8 cellular contexts compared by ENCODE assay signal in the genomic region with DNA sequence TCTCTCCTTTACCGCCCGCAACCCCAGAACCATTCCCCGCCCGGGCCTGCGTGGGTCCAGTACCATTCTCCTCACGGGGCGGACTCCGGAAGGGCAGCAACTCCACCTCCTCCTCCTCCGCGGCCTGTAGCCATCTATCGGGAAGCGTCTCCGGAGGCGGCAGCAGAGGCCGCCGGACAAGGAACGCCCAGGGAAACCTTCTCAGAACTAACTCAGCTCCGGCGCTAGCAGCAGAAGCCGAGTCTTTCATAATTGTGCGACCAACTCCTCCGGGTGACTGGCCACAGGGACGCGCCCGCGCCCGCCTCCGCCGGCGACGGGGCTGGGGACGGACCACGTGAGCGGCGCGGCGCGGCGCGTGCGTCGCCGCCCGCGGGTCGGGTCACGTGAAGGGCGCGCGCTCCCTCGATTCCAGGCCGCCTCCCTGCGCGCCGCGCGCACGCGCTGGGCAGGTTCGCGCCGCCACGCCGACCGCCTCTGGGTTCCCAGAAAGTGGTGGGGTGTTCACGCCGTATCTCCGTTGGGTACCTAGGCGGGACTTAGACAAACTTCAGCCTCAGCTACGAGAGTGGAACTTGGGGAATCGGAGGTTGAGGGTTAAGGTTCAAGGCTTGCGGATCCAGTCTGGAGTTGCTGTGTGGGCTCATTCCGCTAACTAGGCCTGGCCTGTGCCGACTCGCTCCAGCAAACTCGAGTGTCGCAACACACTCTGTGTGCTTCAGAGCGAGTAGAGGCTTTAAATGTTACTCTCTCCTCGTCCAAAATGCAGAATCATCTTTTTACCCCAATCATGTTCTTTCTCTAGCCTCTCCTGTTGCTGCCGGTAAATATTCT. TPM values are rescaled to one million over a fixed set of nuclear protein-coding genes. Genes with fewer than 3 reads are reported as not detected.
DNase-seq lines count a peak whose midpoint lies in the region; ATAC-seq, FAIRE-seq and TF ChIP-seq lines count a peak whose summit lies in the region.

A gene with protein sequence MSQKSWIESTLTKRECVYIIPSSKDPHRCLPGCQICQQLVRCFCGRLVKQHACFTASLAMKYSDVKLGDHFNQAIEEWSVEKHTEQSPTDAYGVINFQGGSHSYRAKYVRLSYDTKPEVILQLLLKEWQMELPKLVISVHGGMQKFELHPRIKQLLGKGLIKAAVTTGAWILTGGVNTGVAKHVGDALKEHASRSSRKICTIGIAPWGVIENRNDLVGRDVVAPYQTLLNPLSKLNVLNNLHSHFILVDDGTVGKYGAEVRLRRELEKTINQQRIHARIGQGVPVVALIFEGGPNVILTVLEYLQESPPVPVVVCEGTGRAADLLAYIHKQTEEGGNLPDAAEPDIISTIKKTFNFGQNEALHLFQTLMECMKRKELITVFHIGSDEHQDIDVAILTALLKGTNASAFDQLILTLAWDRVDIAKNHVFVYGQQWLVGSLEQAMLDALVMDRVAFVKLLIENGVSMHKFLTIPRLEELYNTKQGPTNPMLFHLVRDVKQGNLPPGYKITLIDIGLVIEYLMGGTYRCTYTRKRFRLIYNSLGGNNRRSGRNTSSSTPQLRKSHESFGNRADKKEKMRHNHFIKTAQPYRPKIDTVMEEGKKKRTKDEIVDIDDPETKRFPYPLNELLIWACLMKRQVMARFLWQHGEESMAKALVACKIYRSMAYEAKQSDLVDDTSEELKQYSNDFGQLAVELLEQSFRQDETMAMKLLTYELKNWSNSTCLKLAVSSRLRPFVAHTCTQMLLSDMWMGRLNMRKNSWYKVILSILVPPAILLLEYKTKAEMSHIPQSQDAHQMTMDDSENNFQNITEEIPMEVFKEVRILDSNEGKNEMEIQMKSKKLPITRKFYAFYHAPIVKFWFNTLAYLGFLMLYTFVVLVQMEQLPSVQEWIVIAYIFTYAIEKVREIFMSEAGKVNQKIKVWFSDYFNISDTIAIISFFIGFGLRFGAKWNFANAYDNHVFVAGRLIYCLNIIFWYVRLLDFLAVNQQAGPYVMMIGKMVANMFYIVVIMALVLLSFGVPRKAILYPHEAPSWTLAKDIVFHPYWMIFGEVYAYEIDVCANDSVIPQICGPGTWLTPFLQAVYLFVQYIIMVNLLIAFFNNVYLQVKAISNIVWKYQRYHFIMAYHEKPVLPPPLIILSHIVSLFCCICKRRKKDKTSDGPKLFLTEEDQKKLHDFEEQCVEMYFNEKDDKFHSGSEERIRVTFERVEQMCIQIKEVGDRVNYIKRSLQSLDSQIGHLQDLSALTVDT (N-terminal part only) (minus strand): TSS at position 330 of the 834 bp plus-strand sequence. CDS start 264 bp downstream, at position 66.

- no peaks in the 10 kb centered on the region for H3K36me3 ChIP-seq in prostate gland

- H3K27me3 ChIP-seq in prostate gland (replicated peaks; ENCODE audit: insufficient read depth), result no peaks in the 10 kb centered on the region

- intact Hi-C loops in T-helper 1 cell treated with Interleukin-12 subunit alpha and Interleukin-12 subunit beta and Interleukin-4 antibody, amounts not matched to agents 30 ng/mL and 1 ng/mL, for 36 hours (cut with micrococcal nuclease), result loop anchor here (1.0 to 10.0 kb wide), 10 partner anchors 11 to 1876 kb away; a partner anchor contains a TSS
- intact Hi-C loops in left cardiac atrium (cut with DNase I), result loop anchor here (5.0 to 10.0 kb wide), 2 partner anchors 78 to 81 kb away; a partner anchor contains a TSS
- intact Hi-C loops in prostate gland (cut with DNase I), result loop anchor here (2.0 to 5.0 kb wide), 2 partner anchors 78 to 221 kb away; a partner anchor contains a TSS

- no peaks in the 10 kb centered on the region for H3K9me3 ChIP-seq in prostate gland

- peak within 1 kb of the TSS; percentile 92 to 93 for H3K27ac ChIP-seq in prostate gland

- WGBS in prostate gland, result under 1% methylated on average over 35 of the region's 80 CpGs

- TF ChIP-seq CTCF in prostate gland (IDR thresholded peaks at IDR 0.05), result peak in 1 of 4 experiments; percentile 4

- FAIRE-seq in GM12891 (lab: Jason Lieb, UNC), result peak; percentile 98

- peaks cover 3% of the 10 kb centered on the region for H3K4me1 ChIP-seq in prostate gland (replicated peaks)

- DNase-seq in GM12891 (ENCODE audit: insufficient read length, low spot score) (peak; percentile 82), NCI-H1436 treated with DMSO at 0.1 percent for 48 hours (lab: John Stamatoyannopoulos, UW) (peak; percentile 11), amniotic epithelial cell (ENCODE audit: low read depth) (peak; percentile 84), left cardiac atrium (peak; percentile 92), prostate gland (ENCODE audit: low spot score) (peak; percentile 84), ureter (ENCODE audit: low spot score) (peak; percentile 89)

- peak within 1 kb of the TSS; percentile 66 to 78 for H3K4me3 ChIP-seq in prostate gland

- ATAC-seq in HG02763 (IDR thresholded peaks at IDR 0.05; ENCODE audit: unreplicated experiment), result peak; percentile 87
- ATAC-seq in left cardiac atrium, result peak; percentile 98

- TF ChIP-seq POLR2A in GM12891 (IDR thresholded peaks at IDR 0.05; ENCODE audit: low read depth, low read length), result peak; percentile 89
- TF ChIP-seq POLR2A in prostate gland (IDR thresholded peaks at IDR 0.05), result peak; percentile 72

TF ChIP-seq in GM12891, 5 proteins besides CTCF, POLR2A, EP300 and RAD21:
- peak; percentile 84 for TF ChIP-seq POLR2AphosphoS5 (IDR thresholded peaks at IDR 0.05; ENCODE audit: low read depth, low read length)
- no peak for TF ChIP-seq SPI1 (IDR thresholded peaks at IDR 0.05; ENCODE audit: low read depth, low read length)
- TF ChIP-seq TAF1 (IDR thresholded peaks at IDR 0.05; ENCODE audit: low read depth, low read length), result peak; percentile 49
- TF ChIP-seq PAX5 (IDR thresholded peaks at IDR 0.05; ENCODE audit: insufficient read depth, low read length, severe bottlenecking), result no peak
- peak; percentile 60; the same call in 1 of the 2 replicates for TF ChIP-seq POU2F2 (IDR thresholded peaks at IDR 0.05; ENCODE audit: low read depth, low read length)

RNA-seq across cellular contexts. Expression of the gene that starts here (rescaled TPM):
- 16.1 TPM for polyA plus RNA-seq in GM12891 (2012; ENCODE audit: low read depth, missing spikeins)
- 41.9 and 45.0 TPM in 2 replicates for total RNA-seq in T-helper 1 cell treated with Interleukin-12 subunit alpha and Interleukin-12 subunit beta and Interleukin-4 antibody, amounts not matched to agents 30 ng/mL and 1 ng/mL, for 36 hours
- 10 to 100 TPM; 21.1 to 29.4 TPM for total RNA-seq in left cardiac atrium
- 10 to 100 TPM; 27.0 to 32.5 TPM for total RNA-seq in prostate gland
- total RNA-seq in ureter, result 56.2 TPM

Comparison
In these comparisons a context has a peak if more than half of its experiments do, and no peak if none do; other contexts are left out.
1. Peak in every context shown above with its lines: DNase-seq, ATAC-seq, H3K4me3 ChIP-seq and H3K27ac ChIP-seq.
2. DNase-seq: peak in every context shown above with its lines; median percentile 92 in left cardiac atrium; 89 in ureter; 84 in amniotic epithelial cell; 84 in prostate gland; 82 in GM12891; 11 in NCI-H1436 treated with DMSO at 0.1 percent for 48 hours.